ENCODE assay signal across 22 cellular contexts in genomic region chr12:70383886-70384285, GRCh38. TPM values are rescaled to one million over a fixed set of nuclear protein-coding genes. Genes with fewer than 3 reads are reported as not detected.
A peak's percentile ranks its signal among the peaks of the same experiment; 100 is the strongest.
DNase-seq lines count a peak whose midpoint lies in the region; TF ChIP-seq lines count a peak whose summit lies in the region.
"Had no signal": no experiment of that assay in that cellular context is flagged by ENCODE, and none has a peak within 500 bp of the region (broad histone marks: within the 10 kb centered on the region; RNA-seq: fewer than 3 reads in every experiment).

No MANE protein-coding gene starts in this region.

- DNase-seq in ELF-1 (ENCODE audit: low read depth, low spot score) = peak; percentile 33
- DNase-seq in chondrocyte (ENCODE audit: low spot score) = no peak
- DNase-seq in substantia nigra (lab: John Stamatoyannopoulos, UW) = no peak
- no peak for DNase-seq in effector memory CD4-positive, alpha-beta T cell
- no peak for DNase-seq in GM10266 (ENCODE audit: extremely low spot score)
- DNase-seq in ACHN = no peak
- DNase-seq: AML-193; CD4-positive, alpha-beta memory T cell; COR-L47; NCI-H1092; NCI-H1436; NCI-H187; NCI-H2081 treated with DMSO at 0.1 percent for 48 hours; NCI-H2171; NCI-H226; NCI-H510A; NCI-H69; SHP77 treated with DMSO at 0.1 percent for 48 hours; T-helper 1 cell had no signal

- H3K27ac ChIP-seq in HUES6 (ENCODE audit: low read depth, low read length) (peak overlapping the region; percentile 56; the same call in 1 of the 2 replicates), substantia nigra (ENCODE audit: low read depth, low read length, poor library complexity, severe bottlenecking) (peak overlapping the region; percentile 5)
- no peak overlapping the region for H3K27ac ChIP-seq in effector memory CD4-positive, alpha-beta T cell (ENCODE audit: insufficient read depth, low read length, poor library complexity, severe bottlenecking)
- H3K27ac ChIP-seq: BLaER1 treated with 17β-estradiol and CSF1 and Interleukin-3, amounts not matched to agents 10 nM and 100 nM; RWPE1 had no signal

- peak overlapping the region; percentile 38 for H3K27ac Mint-ChIP-seq in chondrocyte (ENCODE audit: unreplicated experiment)
- H3K27ac Mint-ChIP-seq: CD4-positive, alpha-beta memory T cell had no signal

- TF ChIP-seq CTCF in chondrocyte (IDR thresholded peaks at IDR 0.05) (no peak), GM10266 (IDR thresholded peaks at IDR 0.05; ENCODE audit: control insufficient read depth, insufficient read depth, low read depth, missing control alignments) (no peak)

- H3K36me3 ChIP-seq in HUES6 (ENCODE audit: control insufficient read depth, insufficient read depth, low read length) = no peaks in the 10 kb centered on the region; the same call in 1 of the 2 replicates
- H3K36me3 ChIP-seq in effector memory CD4-positive, alpha-beta T cell (ENCODE audit: control insufficient read depth, insufficient read depth, low read length) = no peaks in the 10 kb centered on the region

- in situ Hi-C loops in ACHN (cut with HindIII; ENCODE audit: low pct_ligation_motif_present, low pct_unique_long_range_greater_than_20kb, low sequenced_read_pairs) = no loop called here

- H3K9me3 Mint-ChIP-seq in chondrocyte (ENCODE audit: low read depth) = peaks cover 14% of the 10 kb centered on the region

- H3K27me3 ChIP-seq in HUES6 (ENCODE audit: control insufficient read depth, insufficient read depth, low read length) = no peaks in the 10 kb centered on the region
- H3K27me3 ChIP-seq in effector memory CD4-positive, alpha-beta T cell (replicated peaks; ENCODE audit: control insufficient read depth, insufficient read depth, low read length, poor library complexity, severe bottlenecking) = no peaks in the 10 kb centered on the region
- H3K27me3 ChIP-seq: BLaER1 treated with 17β-estradiol and CSF1 and Interleukin-3, amounts not matched to agents 10 nM and 100 nM had no signal

- H3K9me3 ChIP-seq in HUES6 (ENCODE audit: control insufficient read depth, insufficient read depth, low read depth, low read length) = peaks cover 7% of the 10 kb centered on the region; the same call in 1 of the 2 replicates
- H3K9me3 ChIP-seq in effector memory CD4-positive, alpha-beta T cell (ENCODE audit: control insufficient read depth, low read length) = no peaks in the 10 kb centered on the region

- H3K36me3 Mint-ChIP-seq in chondrocyte (ENCODE audit: low read depth) = peaks cover 2% of the 10 kb centered on the region
- H3K36me3 Mint-ChIP-seq: CD4-positive, alpha-beta memory T cell had no signal

- H3K4me3 ChIP-seq in HUES6 (ENCODE audit: low read depth, low read length) = no peak overlapping the region
- no peak overlapping the region for H3K4me3 ChIP-seq in effector memory CD4-positive, alpha-beta T cell (ENCODE audit: insufficient read depth, low read depth, low read length, poor library complexity, severe bottlenecking)
- H3K4me3 ChIP-seq: BLaER1 treated with 17β-estradiol and CSF1 and Interleukin-3, amounts not matched to agents 10 nM and 100 nM had no signal

- no peaks in the 10 kb centered on the region for H3K4me1 Mint-ChIP-seq in chondrocyte (ENCODE audit: low read depth)

- H3K4me1 ChIP-seq in HUES6 (ENCODE audit: control insufficient read depth, insufficient read depth, low read length) = 0 out of 2 replicates have a peak, but pooled peaks cover 6% of the 10 kb centered on the region
- H3K4me1 ChIP-seq in effector memory CD4-positive, alpha-beta T cell (ENCODE audit: control insufficient read depth, insufficient read depth, low read length, poor library complexity, severe bottlenecking) = no peaks in the 10 kb centered on the region
- H3K4me1 ChIP-seq: BLaER1 treated with 17β-estradiol and CSF1 and Interleukin-3, amounts not matched to agents 10 nM and 100 nM had no signal

- H3K27me3 Mint-ChIP-seq in chondrocyte (ENCODE audit: low read depth) = no peaks in the 10 kb centered on the region
- H3K27me3 Mint-ChIP-seq: CD4-positive, alpha-beta memory T cell had no signal

- H3K9ac ChIP-seq in HUES6 (ENCODE audit: low read length) = no peak overlapping the region
- H3K9ac ChIP-seq: BLaER1 treated with 17β-estradiol and CSF1 and Interleukin-3, amounts not matched to agents 10 nM and 100 nM had no signal

- no peak overlapping the region for H3K4me3 Mint-ChIP-seq in chondrocyte (ENCODE audit: unreplicated experiment)
- H3K4me3 Mint-ChIP-seq: CD4-positive, alpha-beta memory T cell had no signal

RNA-seq across cellular contexts. Expression of gene KCNMB4, which starts 17.8 kb away (rescaled TPM):
- total RNA-seq in chondrocyte = 2.9 to 3.7 TPM (median 3.3 TPM) in 3 replicates
